Comparison of ENCODE assay signal across 30 cellular contexts in the genomic region with DNA sequence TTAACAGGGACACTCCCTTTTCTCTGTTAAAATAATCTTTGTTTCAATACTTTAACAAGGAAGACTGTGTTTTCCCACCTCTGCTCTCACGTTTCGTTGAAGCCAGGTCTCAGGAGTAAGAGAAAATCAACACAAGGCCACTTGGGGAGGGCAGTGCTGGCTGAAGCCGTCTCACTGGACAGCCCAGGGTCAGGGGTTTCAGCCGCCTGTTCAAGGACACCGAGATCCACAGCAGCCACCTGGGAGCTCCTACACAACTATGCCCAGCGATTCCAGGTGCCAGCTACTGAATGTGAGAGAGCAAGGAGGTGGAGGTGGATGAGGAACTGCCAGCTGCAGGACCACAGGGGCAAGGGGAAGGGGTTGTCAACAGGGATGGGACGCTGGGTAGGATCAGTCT. TPM values are rescaled to one million over a fixed set of nuclear protein-coding genes. Genes with fewer than 3 reads are reported as not detected.
"Had no signal": no experiment of that assay in that cellular context is flagged by ENCODE, and none has a peak within 500 bp of the region (broad histone marks: within the 10 kb centered on the region; RNA-seq: fewer than 3 reads in every experiment).

No MANE protein-coding gene starts in this region.

- H3K4me1 ChIP-seq: gastrocnemius medialis had no signal

- DNase-seq: activated CD4-positive, alpha-beta memory T cell treated with anti-CD3 and anti-CD28 coated beads, Interleukin-2, amount 10 ng/mL, durations not matched to agents 7 days and 5 days; activated CD4-positive, alpha-beta T cell treated with anti-CD3 and anti-CD28 coated beads for 1 hour; activated CD4-positive, alpha-beta T cell treated with anti-CD3 and anti-CD28 coated beads for 4 hours; activated CD4-positive, alpha-beta T cell treated with anti-CD3 and anti-CD28 coated beads, Interleukin-2, amount 10 ng/mL, durations not matched to agents 7 days and 5 days; activated CD4-positive, alpha-beta T cell treated with anti-CD3 and anti-CD28 coated beads, Interleukin-2, amount 50 U/mL, for 4 hours; activated CD8-positive, alpha-beta memory T cell treated with anti-CD3 and anti-CD28 coated beads, Interleukin-2, amount 50 U/mL, for 48 hours; activated gamma-delta T cell; activated naive CD4-positive, alpha-beta T cell; activated naive CD4-positive, alpha-beta T cell treated with anti-CD3 and anti-CD28 coated beads, Interleukin-2, amount 10 ng/mL, durations not matched to agents 7 days and 5 days; activated naive CD8-positive, alpha-beta T cell treated with anti-CD3 and anti-CD28 coated beads, Interleukin-2, amount 10 ng/mL, durations not matched to agents 7 days and 5 days; activated T-cell treated with anti-CD3 and anti-CD28 coated beads for 4 hours; activated T-cell treated with anti-CD3 and anti-CD28 coated beads, Interleukin-2, amount 50 U/mL, for 24 hours; activated T-cell treated with anti-CD3 and anti-CD28 coated beads, Interleukin-2, amount 50 U/mL, for 72 hours; brain microvascular endothelial cell; caudate nucleus; cortex of kidney; dermis blood vessel endothelial cell; effector CD4-positive, alpha-beta T cell; effector memory CD8-positive, alpha-beta T cell; erythroblast; foreskin keratinocyte; gastrocnemius medialis; glutamatergic neuron; T-helper 2 cell had no signal

- H3K36me3 ChIP-seq: ascending aorta, brain microvascular endothelial cell, esophagus muscularis mucosa, gastrocnemius medialis had no signal

- H3K27ac ChIP-seq: ascending aorta, brain microvascular endothelial cell, esophagus muscularis mucosa, foreskin keratinocyte, gastrocnemius medialis had no signal

- H3K4me3 ChIP-seq: ascending aorta, esophagus muscularis mucosa, gastrocnemius medialis had no signal

- FAIRE-seq: colon had no signal

- H3K27me3 ChIP-seq: ascending aorta, brain microvascular endothelial cell, esophagus muscularis mucosa, foreskin keratinocyte, gastrocnemius medialis had no signal

- ATAC-seq: activated naive CD4-positive, alpha-beta T cell treated with anti-CD3 and anti-CD28 coated beads, Interleukin-2, amount 50 U/mL, for 72 hours; activated T-cell treated with anti-CD3 and anti-CD28 coated beads, Interleukin-2, amount 50 U/mL, for 72 hours; effector memory CD8-positive, alpha-beta T cell; gastrocnemius medialis; WTC11 had no signal

- H3K9me3 ChIP-seq: ascending aorta, esophagus muscularis mucosa, gastrocnemius medialis had no signal

RNA-seq across cellular contexts. Expression of gene ADAMTSL3, which starts 42.6 kb away (rescaled TPM):
- total RNA-seq: activated CD4-positive, alpha-beta memory T cell treated with anti-CD3 and anti-CD28 coated beads, Interleukin-2, amount 10 ng/mL, durations not matched to agents 7 days and 5 days; activated CD4-positive, alpha-beta T cell treated with anti-CD3 and anti-CD28 coated beads, Interleukin-2, amount 10 ng/mL, durations not matched to agents 7 days and 5 days; activated naive CD4-positive, alpha-beta T cell treated with anti-CD3 and anti-CD28 coated beads, Interleukin-2, amount 50 U/mL, for 72 hours; activated naive CD8-positive, alpha-beta T cell treated with anti-CD3 and anti-CD28 coated beads, Interleukin-2, amount 10 ng/mL, durations not matched to agents 7 days and 5 days; foreskin keratinocyte; T-helper 1 cell treated with Interleukin-12 subunit alpha and Interleukin-12 subunit beta and Interleukin-4 antibody, amounts not matched to agents 30 ng/mL and 1 ng/mL, for 36 hours had no signal
